8 cellular contexts compared by ENCODE assay signal in genomic region chr20:13638162-13638495, GRCh38. TPM values are rescaled to one million over a fixed set of nuclear protein-coding genes. Genes with fewer than 3 reads are reported as not detected.
DNase-seq lines count a peak whose midpoint lies in the region; ATAC-seq, FAIRE-seq and TF ChIP-seq lines count a peak whose summit lies in the region.

No MANE protein-coding gene starts in this region.

- H3K27me3 ChIP-seq in HUES64 (ENCODE audit: insufficient read depth, low read length) (no peaks in the 10 kb centered on the region), thoracic aorta (replicated peaks; ENCODE audit: insufficient read depth) (no peaks in the 10 kb centered on the region)

- H3K9me3 ChIP-seq in HUES64 (ENCODE audit: insufficient read depth, low read depth, low read length) (no peaks in the 10 kb centered on the region), kidney (ENCODE audit: control insufficient read depth in 1 of 2, low read length in 2 of 2) (no peaks in the 10 kb centered on the region), thoracic aorta (no peaks in the 10 kb centered on the region)

- ATAC-seq in activated naive CD4-positive, alpha-beta T cell treated with anti-CD3 and anti-CD28 coated beads, Interleukin-2, amount 50 U/mL, for 72 hours, result no peak
- ATAC-seq in thoracic aorta (ENCODE audit: insufficient number of reproducible peaks, low FRiP score, low read depth) (peak; percentile 31), GM19035 (IDR thresholded peaks at IDR 0.05; ENCODE audit: unreplicated experiment) (no peak), GM21737 (IDR thresholded peaks at IDR 0.05; ENCODE audit: unreplicated experiment) (no peak)

- no peak for FAIRE-seq in kidney (lab: Jason Lieb, UNC)

- peak overlapping the region; percentile 79 to 93 for H3K27ac Mint-ChIP-seq in activated naive CD4-positive, alpha-beta T cell treated with anti-CD3 and anti-CD28 coated beads, Interleukin-2, amount 50 U/mL, for 72 hours

- no peaks in the 10 kb centered on the region for H3K36me3 Mint-ChIP-seq in activated naive CD4-positive, alpha-beta T cell treated with anti-CD3 and anti-CD28 coated beads, Interleukin-2, amount 50 U/mL, for 72 hours

- H3K36me3 ChIP-seq in HUES64 (ENCODE audit: insufficient read depth, low read length) (no peaks in the 10 kb centered on the region), kidney (ENCODE audit: control insufficient read depth in 1 of 2, insufficient read depth in 2 of 2, low read length in 2 of 2) (no peaks in the 10 kb centered on the region), thoracic aorta (no peaks in the 10 kb centered on the region)

- H3K4me3 ChIP-seq in HUES64 (ENCODE audit: low read length) (peak overlapping the region; percentile 90), kidney (ENCODE audit: low read length in 2 of 2) (peak overlapping the region; percentile 95 to 97), thoracic aorta (peak overlapping the region; percentile 99)

- peaks cover 9% of the 10 kb centered on the region; the same call in 1 of the 2 replicates for H3K4me1 ChIP-seq in HUES64 (ENCODE audit: insufficient read depth, low read length)
- peaks cover 0 to 2% of the 10 kb centered on the region in 2 donors for H3K4me1 ChIP-seq in kidney (ENCODE audit: control insufficient read depth in 1 of 2, insufficient read depth in 1 of 2, low read depth in 1 of 2, low read length in 2 of 2)
- peaks cover 4 to 10% of the 10 kb centered on the region in 2 donors for H3K4me1 ChIP-seq in thoracic aorta (ENCODE audit: control insufficient read depth in 1 of 2, low read depth in 2 of 2)

- no peak for DNase-seq in activated naive CD4-positive, alpha-beta T cell treated with anti-CD3 and anti-CD28 coated beads, Interleukin-2, amount 50 U/mL, for 72 hours (ENCODE audit: low spot score in 2 of 2)
- DNase-seq in kidney, result no peak
- no peak for DNase-seq in thoracic aorta (ENCODE audit: low spot score)
- DNase-seq in COR-L47 (lab: John Stamatoyannopoulos, UW), result no peak

- peak overlapping the region; percentile 68 for H3K9ac ChIP-seq in HUES64 (ENCODE audit: low read depth, low read length)
- H3K9ac ChIP-seq in kidney (ENCODE audit: low read length in 2 of 2), result peak overlapping the region; percentile 52 to 93

- peak overlapping the region; percentile 71 for H3K27ac ChIP-seq in C4-2B
- peak overlapping the region; percentile 70 for H3K27ac ChIP-seq in HUES64 (ENCODE audit: low read depth, low read length)
- H3K27ac ChIP-seq in kidney (ENCODE audit: low read depth in 2 of 2, low read length in 2 of 2), result peak overlapping the region; percentile 80 to 81
- H3K27ac ChIP-seq in thoracic aorta, result peak overlapping the region; percentile 82 to 86

- WGBS in HUES64, result 6% methylated on average over 7 of the region's 7 CpGs

- H3K9me3 Mint-ChIP-seq in activated naive CD4-positive, alpha-beta T cell treated with anti-CD3 and anti-CD28 coated beads, Interleukin-2, amount 50 U/mL, for 72 hours, result no peaks in the 10 kb centered on the region

- intact Hi-C loops in kidney (cut with DNase I), result no loop called here

- TF ChIP-seq CTCF in C4-2B (conservative IDR thresholded peaks at IDR 0.05) (no peak), kidney (IDR thresholded peaks at IDR 0.05; ENCODE audit: borderline replicate concordance, extremely low read depth, insufficient read depth) (no peak), thoracic aorta (IDR thresholded peaks at IDR 0.05) (no peak)

RNA-seq across cellular contexts. Expression of gene TASP1, which starts 0.6 kb away (rescaled TPM):
- polyA plus RNA-seq in HUES64 (2013, experiment 1 of 2), result 4.1 TPM
- polyA plus RNA-seq in HUES64 (2013, experiment 2 of 2), result 3.4 TPM
- total RNA-seq in activated naive CD4-positive, alpha-beta T cell treated with anti-CD3 and anti-CD28 coated beads, Interleukin-2, amount 50 U/mL, for 72 hours, result 10 to 100 TPM in 1 of 2 donors, 1 to 10 TPM in 1; 4.9 to 11.9 TPM
- 22.7 TPM for total RNA-seq in kidney
- polyA plus RNA-seq in kidney (ENCODE audit: insufficient read depth, low read depth, low replicate concordance), result 6.0 TPM
- total RNA-seq in thoracic aorta, result 10 to 100 TPM; 16.5 to 51.8 TPM
